Comparison of ENCODE assay signal across 15 cellular contexts in the genomic region with DNA sequence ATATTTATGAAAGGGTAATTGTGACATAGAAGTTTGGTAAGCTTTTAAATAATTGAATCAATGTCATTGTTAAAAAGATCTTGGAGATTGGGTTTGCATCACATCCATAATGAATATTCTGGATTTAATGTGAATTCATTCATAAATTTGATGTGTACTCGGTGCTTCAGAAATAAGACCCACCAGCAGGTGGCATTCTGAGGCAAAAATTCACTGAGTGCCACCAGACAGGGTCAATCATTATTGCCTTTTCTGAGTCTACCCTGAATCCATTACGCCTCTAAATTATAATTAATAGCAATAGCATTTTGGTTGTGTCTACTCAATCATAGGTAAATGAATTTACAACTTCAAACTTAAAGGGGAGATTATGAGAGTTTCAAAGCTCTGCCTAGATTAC. TPM values are rescaled to one million over a fixed set of nuclear protein-coding genes. Genes with fewer than 3 reads are reported as not detected.
DNase-seq lines count a peak whose midpoint lies in the region; ATAC-seq and TF ChIP-seq lines count a peak whose summit lies in the region.
"Had no signal": no experiment of that assay in that cellular context is flagged by ENCODE, and none has a peak within 500 bp of the region (broad histone marks: within the 10 kb centered on the region; RNA-seq: fewer than 3 reads in every experiment).

No MANE protein-coding gene starts in this region.

- peaks cover 7% of the 10 kb centered on the region for H3K27me3 Mint-ChIP-seq in chondrocyte (ENCODE audit: low read depth)
- peaks cover 10% of the 10 kb centered on the region for H3K27me3 Mint-ChIP-seq in activated T-cell treated with anti-CD3 and anti-CD28 coated beads, Interleukin-2, amount 50 U/mL, for 72 hours (ENCODE audit: low read depth)
- H3K27me3 Mint-ChIP-seq: activated CD4-positive, alpha-beta T cell treated with anti-CD3 and anti-CD28 coated beads, Interleukin-2, amount 10 ng/mL, durations not matched to agents 24 days and 14 days; IgD-negative memory B cell had no signal

- peak; percentile 2 for TF ChIP-seq CTCF in NB4 (IDR thresholded peaks at IDR 0.05; ENCODE audit: low read depth, low read length)
- peak; percentile 72 for TF ChIP-seq CTCF in chondrocyte (IDR thresholded peaks at IDR 0.05)
- peak; percentile 33 for TF ChIP-seq CTCF in retinal pigment epithelial cell (conservative IDR thresholded peaks at IDR 0.05; ENCODE audit: low read depth, low read length)
- no peak for TF ChIP-seq CTCF in right atrium auricular region (IDR thresholded peaks at IDR 0.05)

- no peaks in the 10 kb centered on the region for H3K36me3 ChIP-seq in right atrium auricular region
- H3K36me3 ChIP-seq: gastrocnemius medialis, tibial nerve had no signal

- H3K27ac ChIP-seq in right atrium auricular region = no peak overlapping the region
- H3K27ac ChIP-seq: gastrocnemius medialis, tibial nerve had no signal

- no peak overlapping the region for H3K4me3 Mint-ChIP-seq in chondrocyte (ENCODE audit: unreplicated experiment)
- no peak overlapping the region for H3K4me3 Mint-ChIP-seq in activated T-cell treated with anti-CD3 and anti-CD28 coated beads, Interleukin-2, amount 50 U/mL, for 72 hours
- H3K4me3 Mint-ChIP-seq: activated CD4-positive, alpha-beta T cell treated with anti-CD3 and anti-CD28 coated beads, Interleukin-2, amount 10 ng/mL, durations not matched to agents 24 days and 14 days; activated naive CD8-positive, alpha-beta T cell treated with anti-CD3 and anti-CD28 coated beads, Interleukin-2, amount 50 U/mL, for 24 hours; IgD-negative memory B cell had no signal

- no peaks in the 10 kb centered on the region for H3K9me3 Mint-ChIP-seq in chondrocyte (ENCODE audit: low read depth)
- peaks cover 0 to 2% of the 10 kb centered on the region in 2 donors for H3K9me3 Mint-ChIP-seq in activated T-cell treated with anti-CD3 and anti-CD28 coated beads, Interleukin-2, amount 50 U/mL, for 72 hours
- H3K9me3 Mint-ChIP-seq: activated CD4-positive, alpha-beta T cell treated with anti-CD3 and anti-CD28 coated beads, Interleukin-2, amount 10 ng/mL, durations not matched to agents 24 days and 14 days; IgD-negative memory B cell had no signal

- no peaks in the 10 kb centered on the region for H3K4me1 Mint-ChIP-seq in chondrocyte (ENCODE audit: low read depth)
- no peaks in the 10 kb centered on the region for H3K4me1 Mint-ChIP-seq in activated T-cell treated with anti-CD3 and anti-CD28 coated beads, Interleukin-2, amount 50 U/mL, for 72 hours (ENCODE audit: low read depth)
- H3K4me1 Mint-ChIP-seq: activated CD4-positive, alpha-beta T cell treated with anti-CD3 and anti-CD28 coated beads, Interleukin-2, amount 10 ng/mL, durations not matched to agents 24 days and 14 days; activated naive CD8-positive, alpha-beta T cell treated with anti-CD3 and anti-CD28 coated beads, Interleukin-2, amount 50 U/mL, for 24 hours; IgD-negative memory B cell had no signal

- no peaks in the 10 kb centered on the region for H3K9me3 ChIP-seq in right atrium auricular region
- H3K9me3 ChIP-seq: gastrocnemius medialis, tibial nerve had no signal

- H3K4me1 ChIP-seq in right atrium auricular region = no peaks in the 10 kb centered on the region
- H3K4me1 ChIP-seq: gastrocnemius medialis, tibial nerve had no signal

- DNase-seq in NCI-H510A treated with DMSO at 0.1 percent for 48 hours (lab: John Stamatoyannopoulos, UW) (peak; percentile 12), NCI-H510A (lab: John Stamatoyannopoulos, UW) (no peak), NB4 (ENCODE audit: low read depth) (peak; percentile 4), chondrocyte (ENCODE audit: low spot score) (no peak), retinal pigment epithelial cell (ENCODE audit: low read depth) (no peak), right atrium auricular region (ENCODE audit: low spot score) (no peak), sciatic nerve (ENCODE audit: low spot score) (no peak)
- DNase-seq in activated T-cell treated with anti-CD3 and anti-CD28 coated beads, Interleukin-2, amount 50 U/mL, for 72 hours = no peak
- DNase-seq: activated CD4-positive, alpha-beta T cell treated with anti-CD3 and anti-CD28 coated beads, Interleukin-2, amount 10 ng/mL, durations not matched to agents 24 days and 14 days; activated naive CD8-positive, alpha-beta T cell treated with anti-CD3 and anti-CD28 coated beads, Interleukin-2, amount 50 U/mL, for 24 hours; gastrocnemius medialis; stimulated activated CD4-positive, alpha-beta T cell treated with anti-CD3 and anti-CD28 coated beads, Interleukin-2, amount 100 ng/mL, for 48 hours had no signal

- no peak for TF ChIP-seq POLR2A in NB4 (IDR thresholded peaks at IDR 0.05; ENCODE audit: extremely low read depth, insufficient read length)

- intact Hi-C loops in sciatic nerve (cut with DNase I) = no loop called here

- no peak overlapping the region for H3K4me3 ChIP-seq in NB4 (ENCODE audit: low read depth, low read length)
- no peak overlapping the region for H3K4me3 ChIP-seq in retinal pigment epithelial cell (ENCODE audit: low read length)
- H3K4me3 ChIP-seq in right atrium auricular region = no peak overlapping the region
- H3K4me3 ChIP-seq: gastrocnemius medialis, tibial nerve had no signal

- no peaks in the 10 kb centered on the region for H3K36me3 Mint-ChIP-seq in chondrocyte (ENCODE audit: low read depth)
- H3K36me3 Mint-ChIP-seq in activated T-cell treated with anti-CD3 and anti-CD28 coated beads, Interleukin-2, amount 50 U/mL, for 72 hours (ENCODE audit: insufficient read depth in 2 of 2) = no peaks in the 10 kb centered on the region
- H3K36me3 Mint-ChIP-seq: IgD-negative memory B cell had no signal

- no peak for ATAC-seq in activated T-cell treated with anti-CD3 and anti-CD28 coated beads, Interleukin-2, amount 50 U/mL, for 72 hours (replicated peaks in 1 of 2)
- ATAC-seq in sciatic nerve = no peak
- ATAC-seq: activated naive CD8-positive, alpha-beta T cell treated with anti-CD3 and anti-CD28 coated beads, Interleukin-2, amount 50 U/mL, for 24 hours; gastrocnemius medialis had no signal

- H3K27me3 ChIP-seq in right atrium auricular region = no peaks in the 10 kb centered on the region
- H3K27me3 ChIP-seq: gastrocnemius medialis, tibial nerve had no signal

- H3K27ac Mint-ChIP-seq in chondrocyte (ENCODE audit: unreplicated experiment) = no peak overlapping the region
- no peak overlapping the region for H3K27ac Mint-ChIP-seq in activated T-cell treated with anti-CD3 and anti-CD28 coated beads, Interleukin-2, amount 50 U/mL, for 72 hours
- H3K27ac Mint-ChIP-seq: activated CD4-positive, alpha-beta T cell treated with anti-CD3 and anti-CD28 coated beads, Interleukin-2, amount 10 ng/mL, durations not matched to agents 24 days and 14 days; activated naive CD8-positive, alpha-beta T cell treated with anti-CD3 and anti-CD28 coated beads, Interleukin-2, amount 50 U/mL, for 24 hours; IgD-negative memory B cell had no signal

RNA-seq across cellular contexts. Expression of a gene that starts 1.0 kb away (rescaled TPM):
- total RNA-seq in chondrocyte = not detected in 3 replicates
- not detected for total RNA-seq in right atrium auricular region
- total RNA-seq in activated T-cell treated with anti-CD3 and anti-CD28 coated beads, Interleukin-2, amount 50 U/mL, for 72 hours = not detected
- total RNA-seq in sciatic nerve = not detected
- total RNA-seq: activated CD4-positive, alpha-beta T cell treated with anti-CD3 and anti-CD28 coated beads, Interleukin-2, amount 10 ng/mL, durations not matched to agents 24 days and 14 days; gastrocnemius medialis; myocyte; tibial nerve had no signal

Comparison
In these comparisons a context has a peak if more than half of its experiments do, and no peak if none do; other contexts are left out.
1. DNase-seq: peak in NCI-H510A treated with DMSO at 0.1 percent for 48 hours (single experiment) and NB4 (single experiment); none in NCI-H510A (single experiment), chondrocyte (single experiment), retinal pigment epithelial cell (single experiment), right atrium auricular region (single experiment), activated T-cell treated with anti-CD3 and anti-CD28 coated beads, Interleukin-2, amount 50 U/mL, for 72 hours (0 of 2) and sciatic nerve (single experiment).
2. CTCF ChIP-seq: peak in NB4 (single experiment), chondrocyte (single experiment) and retinal pigment epithelial cell (single experiment); none in right atrium auricular region (0 of 2).